Comparison of ENCODE assay signal across 7 cellular contexts in genomic region chr7:93055543-93056107, GRCh38.
DNase-seq lines count a peak whose midpoint lies in the region; TF ChIP-seq lines count a peak whose summit lies in the region.

No MANE protein-coding gene starts in this region.

- no peak overlapping the region for H3K27ac Mint-ChIP-seq in T-helper 2 cell treated with Interferon-gamma antibody and Interleukin-4, amounts not matched to agents 5 μg/mL and 100 μg/mL, for 36 hours

- no peaks in the 10 kb centered on the region for H4K20me1 ChIP-seq in smooth muscle cell (ENCODE audit: low read depth)

- no peaks in the 10 kb centered on the region for H3K36me3 ChIP-seq in WERI-Rb-1
- no peaks in the 10 kb centered on the region for H3K36me3 ChIP-seq in smooth muscle cell (ENCODE audit: low read depth)

- no peaks in the 10 kb centered on the region for H3K9me3 ChIP-seq in WERI-Rb-1 (ENCODE audit: severe bottlenecking)
- H3K9me3 ChIP-seq in smooth muscle cell (replicated peaks; ENCODE audit: low read depth): no peaks in the 10 kb centered on the region

- H3K79me2 ChIP-seq in smooth muscle cell (ENCODE audit: low read depth): no peaks in the 10 kb centered on the region

- H3K4me3 ChIP-seq in WERI-Rb-1 (ENCODE audit: low read depth, low read length) (no peak overlapping the region), smooth muscle cell (no peak overlapping the region)

- TF ChIP-seq CTCF in WERI-Rb-1 (IDR thresholded peaks at IDR 0.05; ENCODE audit: low read depth, low read length) (0 out of 2 replicates have a peak, but pooled peaks have one; percentile 15), smooth muscle cell (IDR thresholded peaks at IDR 0.05; ENCODE audit: borderline replicate concordance, insufficient read depth, poor library complexity, severe bottlenecking) (peak; percentile 88)

- H3K4me1 ChIP-seq in smooth muscle cell (ENCODE audit: low read depth): peaks cover 3% of the 10 kb centered on the region

- no peak overlapping the region for H3K4me3 Mint-ChIP-seq in T-helper 2 cell treated with Interferon-gamma antibody and Interleukin-4, amounts not matched to agents 5 μg/mL and 100 μg/mL, for 36 hours

- WGBS in smooth muscle cell (ENCODE audit: low lambda C conversion rate): 4% methylated on average over 5 of the region's 5 CpGs

- H2AFZ ChIP-seq in smooth muscle cell (ENCODE audit: low read depth): no peak overlapping the region

- H3K27me3 Mint-ChIP-seq in T-helper 2 cell treated with Interferon-gamma antibody and Interleukin-4, amounts not matched to agents 5 μg/mL and 100 μg/mL, for 36 hours (ENCODE audit: low read depth): peaks cover 2% of the 10 kb centered on the region

- DNase-seq in GM03348 (ENCODE audit: low spot score) (peak; percentile 63), HCEC 1CT (peak; percentile 49), NCI-H2029 (lab: John Stamatoyannopoulos, UW) (peak; percentile 8), WERI-Rb-1 (no peak), glomerular visceral epithelial cell (ENCODE audit: extremely low spot score) (peak; percentile 48), smooth muscle cell (lab: John Stamatoyannopoulos, UW; ENCODE audit: unreplicated experiment) (no peak)
- no peak for DNase-seq in T-helper 2 cell treated with Interferon-gamma antibody and Interleukin-4, amounts not matched to agents 5 μg/mL and 100 μg/mL, for 36 hours (ENCODE audit: low spot score)

- H3K27ac ChIP-seq in WERI-Rb-1 (no peak overlapping the region), smooth muscle cell (ENCODE audit: low read depth) (no peak overlapping the region)

- H3K4me2 ChIP-seq in smooth muscle cell: peak overlapping the region; percentile 7

- H3K36me3 Mint-ChIP-seq in T-helper 2 cell treated with Interferon-gamma antibody and Interleukin-4, amounts not matched to agents 5 μg/mL and 100 μg/mL, for 36 hours (ENCODE audit: low read depth): no peaks in the 10 kb centered on the region

- no peaks in the 10 kb centered on the region for H3K9me3 Mint-ChIP-seq in T-helper 2 cell treated with Interferon-gamma antibody and Interleukin-4, amounts not matched to agents 5 μg/mL and 100 μg/mL, for 36 hours

- no peaks in the 10 kb centered on the region for H3F3A ChIP-seq in smooth muscle cell (ENCODE audit: low read depth)

- no peak overlapping the region for H3K9ac ChIP-seq in smooth muscle cell (ENCODE audit: low read depth)

- peaks cover 13% of the 10 kb centered on the region for H3K4me1 Mint-ChIP-seq in T-helper 2 cell treated with Interferon-gamma antibody and Interleukin-4, amounts not matched to agents 5 μg/mL and 100 μg/mL, for 36 hours (ENCODE audit: low read depth)

- H3K27me3 ChIP-seq in WERI-Rb-1 (ENCODE audit: insufficient read depth, low read depth, severe bottlenecking) (no peaks in the 10 kb centered on the region), smooth muscle cell (ENCODE audit: low read depth) (no peaks in the 10 kb centered on the region)

Comparison
In these comparisons a context has a peak if more than half of its experiments do, and no peak if none do; other contexts are left out.
1. DNase-seq: peak in GM03348 (single experiment), HCEC 1CT (single experiment), NCI-H2029 (single experiment) and glomerular visceral epithelial cell (single experiment); none in WERI-Rb-1 (single experiment), smooth muscle cell (single experiment) and T-helper 2 cell treated with Interferon-gamma antibody and Interleukin-4, amounts not matched to agents 5 μg/mL and 100 μg/mL, for 36 hours (single experiment).